ENCODE assay signal across 9 cellular contexts in the genomic region with DNA sequence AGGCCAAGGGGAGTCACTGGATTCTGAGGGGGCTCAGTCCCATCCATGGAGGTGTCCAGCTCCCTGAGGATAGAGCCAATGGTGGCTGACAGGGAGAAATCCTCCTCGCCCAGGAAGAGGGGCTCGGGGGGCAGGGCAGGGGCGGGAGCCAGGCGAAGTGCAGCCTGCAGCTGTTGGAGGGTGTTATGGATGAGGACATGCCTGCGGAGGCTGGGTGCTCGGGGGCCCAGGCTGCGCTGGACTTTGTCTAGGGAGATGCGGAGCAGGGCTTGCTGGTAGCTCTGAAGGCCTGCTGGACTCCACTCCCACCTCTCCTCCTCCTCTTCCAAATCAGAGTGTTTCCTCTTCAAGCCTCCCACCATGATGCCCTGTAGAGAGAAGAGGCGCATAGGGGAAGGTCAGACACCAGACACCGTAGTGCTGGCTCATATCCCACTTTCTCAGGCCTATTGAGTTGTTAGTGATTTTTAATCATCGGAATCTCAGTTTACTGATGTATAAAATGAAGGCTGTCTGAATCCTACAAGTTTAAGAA. TPM values are rescaled to one million over a fixed set of nuclear protein-coding genes. Genes with fewer than 3 reads are reported as not detected.
DNase-seq lines count a peak whose midpoint lies in the region; ATAC-seq and TF ChIP-seq lines count a peak whose summit lies in the region.
"Had no signal": no experiment of that assay in that cellular context is flagged by ENCODE, and none has a peak within 500 bp of the region (broad histone marks: within the 10 kb centered on the region; RNA-seq: fewer than 3 reads in every experiment).

No MANE protein-coding gene starts in this region.

- H3K4me3 ChIP-seq in WI38 (ENCODE audit: low read depth, low read length) (peak overlapping the region; percentile 100), fibroblast of villous mesenchyme (ENCODE audit: low read depth, low read length) (peak overlapping the region; percentile 72)
- H3K4me3 ChIP-seq: body of pancreas had no signal

- peaks cover 9% of the 10 kb centered on the region for H3K4me1 ChIP-seq in foreskin keratinocyte

- no peak for DNase-seq in activated T-cell treated with anti-CD3 and anti-CD28 coated beads, Interleukin-2, amount 50 U/mL, for 24 hours
- DNase-seq in activated T-cell treated with anti-CD3 and anti-CD28 coated beads for 4 hours, result no peak
- DNase-seq in fibroblast of villous mesenchyme (ENCODE audit: low read depth), result no peak
- DNase-seq in stimulated activated effector memory CD8-positive, alpha-beta T cell treated with anti-CD3 and anti-CD28 coated beads, Interleukin-12 subunit alpha, Interleukin-12 subunit beta, amount 100 ng/mL, for 72 hours (ENCODE audit: low spot score in 2 of 2), result no peak
- DNase-seq in foreskin keratinocyte, result no peak
- no peak for DNase-seq in NCI-H187 (lab: John Stamatoyannopoulos, UW)
- no peak for DNase-seq in Ammon's horn (ENCODE audit: low spot score)
- DNase-seq: body of pancreas had no signal

- no peak for ATAC-seq in stimulated activated effector memory CD8-positive, alpha-beta T cell treated with anti-CD3 and anti-CD28 coated beads, Interleukin-12 subunit alpha, Interleukin-12 subunit beta, amount 100 ng/mL, for 72 hours
- ATAC-seq in foreskin keratinocyte, result no peak
- ATAC-seq: body of pancreas had no signal

- peak overlapping the region; percentile 98 for H3K27ac Mint-ChIP-seq in activated T-cell treated with anti-CD3 and anti-CD28 coated beads, Interleukin-2, amount 50 U/mL, for 24 hours
- peak overlapping the region; percentile 92 for H3K27ac Mint-ChIP-seq in stimulated activated effector memory CD8-positive, alpha-beta T cell treated with anti-CD3 and anti-CD28 coated beads, Interleukin-12 subunit alpha, Interleukin-12 subunit beta, amount 100 ng/mL, for 72 hours

- no peaks in the 10 kb centered on the region for H3K27me3 ChIP-seq in foreskin keratinocyte
- H3K27me3 ChIP-seq: body of pancreas had no signal

- no peaks in the 10 kb centered on the region for H3K9me3 Mint-ChIP-seq in activated T-cell treated with anti-CD3 and anti-CD28 coated beads, Interleukin-2, amount 50 U/mL, for 24 hours
- H3K9me3 Mint-ChIP-seq in stimulated activated effector memory CD8-positive, alpha-beta T cell treated with anti-CD3 and anti-CD28 coated beads, Interleukin-12 subunit alpha, Interleukin-12 subunit beta, amount 100 ng/mL, for 72 hours, result no peaks in the 10 kb centered on the region

- peaks cover 27% of the 10 kb centered on the region for H3K36me3 Mint-ChIP-seq in activated T-cell treated with anti-CD3 and anti-CD28 coated beads, Interleukin-2, amount 50 U/mL, for 24 hours (ENCODE audit: low read depth)
- peaks cover 52% of the 10 kb centered on the region for H3K36me3 Mint-ChIP-seq in stimulated activated effector memory CD8-positive, alpha-beta T cell treated with anti-CD3 and anti-CD28 coated beads, Interleukin-12 subunit alpha, Interleukin-12 subunit beta, amount 100 ng/mL, for 72 hours

- peaks cover 25% of the 10 kb centered on the region for H3K4me1 Mint-ChIP-seq in activated T-cell treated with anti-CD3 and anti-CD28 coated beads, Interleukin-2, amount 50 U/mL, for 24 hours (ENCODE audit: low read depth)
- H3K4me1 Mint-ChIP-seq in stimulated activated effector memory CD8-positive, alpha-beta T cell treated with anti-CD3 and anti-CD28 coated beads, Interleukin-12 subunit alpha, Interleukin-12 subunit beta, amount 100 ng/mL, for 72 hours, result peaks cover 32% of the 10 kb centered on the region

- no peaks in the 10 kb centered on the region for H3K27me3 Mint-ChIP-seq in activated T-cell treated with anti-CD3 and anti-CD28 coated beads, Interleukin-2, amount 50 U/mL, for 24 hours

- no peak overlapping the region for H3K27ac ChIP-seq in foreskin keratinocyte

- H3K4me3 Mint-ChIP-seq in activated T-cell treated with anti-CD3 and anti-CD28 coated beads, Interleukin-2, amount 50 U/mL, for 24 hours, result peak overlapping the region; percentile 95
- H3K4me3 Mint-ChIP-seq in stimulated activated effector memory CD8-positive, alpha-beta T cell treated with anti-CD3 and anti-CD28 coated beads, Interleukin-12 subunit alpha, Interleukin-12 subunit beta, amount 100 ng/mL, for 72 hours, result peak overlapping the region; percentile 96

- TF ChIP-seq CTCF in WI38 (IDR thresholded peaks at IDR 0.05; ENCODE audit: low read depth, low read length), result no peak
- no peak for TF ChIP-seq CTCF in fibroblast of villous mesenchyme (IDR thresholded peaks at IDR 0.05; ENCODE audit: insufficient read depth, low read depth, low read length)
- TF ChIP-seq CTCF in foreskin keratinocyte (conservative IDR thresholded peaks at IDR 0.05), result no peak

RNA-seq across cellular contexts. Expression of gene SERTAD3, which starts 2.3 kb away (rescaled TPM):
- total RNA-seq in fibroblast of villous mesenchyme (38.0 and 49.2 TPM in 2 replicates), foreskin keratinocyte (23.3 and 29.6 TPM in 2 replicates)
- polyA plus RNA-seq in foreskin keratinocyte, result 22.3 and 24.1 TPM in 2 replicates

RNA-seq across cellular contexts. Expression of gene SERTAD1, which starts 16.0 kb away (rescaled TPM):
- 20.0 and 22.0 TPM in 2 replicates for total RNA-seq in fibroblast of villous mesenchyme
- total RNA-seq in foreskin keratinocyte, result 12.4 and 14.3 TPM in 2 replicates
- polyA plus RNA-seq in foreskin keratinocyte, result 15.6 and 19.8 TPM in 2 replicates

RNA-seq across cellular contexts. Expression of gene BLVRB, which starts 23.8 kb away (rescaled TPM):
- 33.7 and 64.7 TPM in 2 replicates for total RNA-seq in fibroblast of villous mesenchyme
- total RNA-seq in foreskin keratinocyte, result 75.3 and 79.6 TPM in 2 replicates
- 101 and 124 TPM in 2 replicates for polyA plus RNA-seq in foreskin keratinocyte

RNA-seq across cellular contexts. Expression of gene SPTBN4, which starts 25.0 kb away (rescaled TPM):
- 0.32 and 1.3 TPM in 2 replicates for total RNA-seq in fibroblast of villous mesenchyme
- 0.56 and 0.92 TPM in 2 replicates for total RNA-seq in foreskin keratinocyte
- polyA plus RNA-seq in foreskin keratinocyte, result 0.51 and 0.52 TPM in 2 replicates

RNA-seq across cellular contexts. Expression of gene PRX, which starts 28.6 kb away (rescaled TPM):
- total RNA-seq in fibroblast of villous mesenchyme (0.86 and 1.9 TPM in 2 replicates), foreskin keratinocyte (0.95 TPM in 2 replicates)
- polyA plus RNA-seq in foreskin keratinocyte, result 0.53 and 0.77 TPM in 2 replicates
